Comparison of ENCODE assay signal across 1 cellular context in genomic region chr19:55086730-55087541, GRCh38.
TF ChIP-seq lines count a peak whose summit lies in the region.

No MANE protein-coding gene starts in this region.

TF ChIP-seq in WTC11, 78 proteins besides CTCF, POLR2A, EP300 and RAD21 (continued from another document):
- TF ChIP-seq ZBTB21 (CRISPR knock-in tag; IDR thresholded peaks at IDR 0.05; ENCODE audit: borderline replicate concordance): 0 out of 2 replicates have a peak, but pooled peaks have one; percentile 60
- peak; percentile 58; the same call in 1 of the 2 replicates for TF ChIP-seq ZNF138 (CRISPR knock-in tag; conservative IDR thresholded peaks at IDR 0.05)
- peak; percentile 27; the same call in 1 of the 2 replicates for TF ChIP-seq FOXP1 (CRISPR knock-in tag; IDR thresholded peaks at IDR 0.05; ENCODE audit: borderline replicate concordance)
- no peak for TF ChIP-seq FOXP4 (CRISPR knock-in tag; IDR thresholded peaks at IDR 0.05)
- TF ChIP-seq ZNF416 (CRISPR knock-in tag; IDR thresholded peaks at IDR 0.05): 0 out of 2 replicates have a peak, but pooled peaks have one; percentile 16
